ENCODE assay signal across 18 cellular contexts in the genomic region with DNA sequence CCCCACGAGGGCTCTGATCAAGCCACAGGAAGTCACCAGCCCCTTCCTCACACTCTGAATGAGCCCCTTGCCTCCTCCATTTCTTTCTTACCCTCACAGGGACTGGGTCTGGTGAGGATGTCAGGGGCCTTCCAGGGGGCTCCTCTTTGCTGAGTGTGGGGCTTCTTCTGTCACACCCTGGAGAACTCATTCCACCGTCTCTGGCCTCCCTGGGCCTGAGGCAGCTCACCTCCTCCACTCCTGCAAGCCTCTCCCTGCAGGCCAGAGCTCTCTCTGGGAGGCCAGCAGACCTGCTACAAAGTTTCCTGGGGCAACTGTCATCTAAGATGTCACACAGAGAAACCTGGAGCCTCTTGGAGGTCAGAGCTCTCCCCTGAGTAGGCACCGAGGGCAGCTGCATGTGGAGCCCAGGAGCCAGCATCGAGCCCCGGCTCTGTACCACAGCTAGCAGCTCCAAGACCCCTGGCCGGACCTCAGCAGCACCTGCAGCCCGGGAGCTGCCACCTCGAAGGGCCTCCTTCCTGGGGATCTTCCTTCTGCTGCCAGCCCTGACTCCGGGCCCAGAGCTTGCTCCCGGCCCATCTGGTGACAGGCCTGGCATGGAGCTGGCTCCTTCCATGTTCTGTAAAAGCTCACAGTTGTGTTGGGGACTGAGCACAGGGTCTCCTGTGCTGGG. TPM values are rescaled to one million over a fixed set of nuclear protein-coding genes. Genes with fewer than 3 reads are reported as not detected.
DNase-seq lines count a peak whose midpoint lies in the region; ATAC-seq, FAIRE-seq and TF ChIP-seq lines count a peak whose summit lies in the region.
"Had no signal": no experiment of that assay in that cellular context is flagged by ENCODE, and none has a peak within 500 bp of the region (broad histone marks: within the 10 kb centered on the region; RNA-seq: fewer than 3 reads in every experiment).

No MANE protein-coding gene starts in this region.

- DNase-seq in MM.1S: no peak
- peak in 2 of 10 donors; percentile 21 to 34 for DNase-seq in dorsolateral prefrontal cortex
- DNase-seq in smooth muscle cell (lab: John Stamatoyannopoulos, UW; ENCODE audit: unreplicated experiment): no peak
- DNase-seq in T-helper 2 cell: no peak
- no peak for DNase-seq in GM12892 (ENCODE audit: insufficient read length)
- DNase-seq in DMS79 treated with DMSO at 0.1 percent for 48 hours (lab: John Stamatoyannopoulos, UW): no peak
- DNase-seq: brain microvascular endothelial cell; CD8-positive, alpha-beta memory T cell; immature natural killer cell; NCI-H1105 treated with DMSO at 0.1 percent for 48 hours; NCI-H2081 treated with DMSO at 0.1 percent for 48 hours; NCI-H510A had no signal

- no peak for TF ChIP-seq POLR2A in GM12892 (IDR thresholded peaks at IDR 0.05; ENCODE audit: low read depth, low read length)

- H3K36me3 ChIP-seq in BLaER1 treated with 17β-estradiol and CSF1 and Interleukin-3, amounts not matched to agents 10 nM and 100 nM: no peaks in the 10 kb centered on the region
- H3K36me3 ChIP-seq in MM.1S (replicated peaks; ENCODE audit: insufficient read depth, low read length) (no peaks in the 10 kb centered on the region), smooth muscle cell (ENCODE audit: low read depth) (no peaks in the 10 kb centered on the region)
- H3K36me3 ChIP-seq: brain microvascular endothelial cell, HAP-1 had no signal

- no peaks in the 10 kb centered on the region for H3K9me2 ChIP-seq in MM.1S (replicated peaks; ENCODE audit: insufficient read depth, low read length)

- no peak for ATAC-seq in HG02571 (IDR thresholded peaks at IDR 0.05; ENCODE audit: unreplicated experiment)

- H3K9me3 ChIP-seq in BLaER1 treated with 17β-estradiol and CSF1 and Interleukin-3, amounts not matched to agents 10 nM and 100 nM (replicated peaks in 1 of 11): peaks cover 0 to 5% (median 3%) of the 10 kb centered on the region in 11 experiments; a peak in 5 of 22 replicates
- no peaks in the 10 kb centered on the region for H3K9me3 ChIP-seq in MM.1S (replicated peaks; ENCODE audit: insufficient read depth, low read length)
- no peaks in the 10 kb centered on the region for H3K9me3 ChIP-seq in smooth muscle cell (replicated peaks; ENCODE audit: low read depth)
- H3K9me3 ChIP-seq: HAP-1 had no signal

- H3K27me3 ChIP-seq in BLaER1 treated with 17β-estradiol and CSF1 and Interleukin-3, amounts not matched to agents 10 nM and 100 nM: peaks cover 0 to 36% (median 0%) of the 10 kb centered on the region in 11 experiments; a peak in 5 of 22 replicates
- H3K27me3 ChIP-seq in MM.1S (replicated peaks; ENCODE audit: insufficient read depth, low read length) (no peaks in the 10 kb centered on the region), dorsolateral prefrontal cortex (no peaks in the 10 kb centered on the region), smooth muscle cell (ENCODE audit: low read depth) (no peaks in the 10 kb centered on the region)
- H3K27me3 ChIP-seq: brain microvascular endothelial cell had no signal

- intact Hi-C loops in dorsolateral prefrontal cortex (cut with DNase I): no loop called here

- WGBS in smooth muscle cell (ENCODE audit: low lambda C conversion rate): 89% methylated on average over 10 of the region's 10 CpGs

- no peak overlapping the region for H3K4me3 ChIP-seq in BLaER1 treated with 17β-estradiol and CSF1 and Interleukin-3, amounts not matched to agents 10 nM and 100 nM
- H3K4me3 ChIP-seq in MM.1S (ENCODE audit: low read length): no peak overlapping the region
- H3K4me3 ChIP-seq in dorsolateral prefrontal cortex: no peak overlapping the region
- no peak overlapping the region for H3K4me3 ChIP-seq in smooth muscle cell

- H3K79me2 ChIP-seq in MM.1S (ENCODE audit: low read length) (no peaks in the 10 kb centered on the region), smooth muscle cell (ENCODE audit: low read depth) (no peaks in the 10 kb centered on the region)

- peaks cover 0 to 22% (median 0%) of the 10 kb centered on the region in 11 experiments; a peak in 3 of 22 replicates for H4K20me1 ChIP-seq in BLaER1 treated with 17β-estradiol and CSF1 and Interleukin-3, amounts not matched to agents 10 nM and 100 nM
- H4K20me1 ChIP-seq in MM.1S (ENCODE audit: insufficient read depth, low read length): no peaks in the 10 kb centered on the region
- no peaks in the 10 kb centered on the region for H4K20me1 ChIP-seq in smooth muscle cell (ENCODE audit: low read depth)

- peak overlapping the region in 6 of 11 experiments; percentile 6 to 52 (median 39); a peak in 9 of 22 replicates for H3K27ac ChIP-seq in BLaER1 treated with 17β-estradiol and CSF1 and Interleukin-3, amounts not matched to agents 10 nM and 100 nM
- no peak overlapping the region for H3K27ac ChIP-seq in MM.1S (ENCODE audit: low read length)
- H3K27ac ChIP-seq in dorsolateral prefrontal cortex: peak overlapping the region in 58 of 59 donors; percentile 15 to 99 (median 81)
- H3K27ac ChIP-seq in smooth muscle cell (ENCODE audit: low read depth): no peak overlapping the region
- H3K27ac ChIP-seq: brain microvascular endothelial cell, epithelial cell of prostate had no signal

- no peak for TF ChIP-seq CTCF in MM.1S (IDR thresholded peaks at IDR 0.05; ENCODE audit: low read length)
- no peak for TF ChIP-seq CTCF in dorsolateral prefrontal cortex (IDR thresholded peaks at IDR 0.05 in 54 of 56, conservative IDR thresholded peaks at IDR 0.05 in 2 of 56; ENCODE audit: low read depth in 1 of 56, partially characterized antibody in 56 of 56)
- TF ChIP-seq CTCF in smooth muscle cell (IDR thresholded peaks at IDR 0.05; ENCODE audit: borderline replicate concordance, insufficient read depth, poor library complexity, severe bottlenecking): no peak

- peak overlapping the region in 6 of 11 experiments; percentile 2 to 50 (median 36); a peak in 11 of 22 replicates for H3K9ac ChIP-seq in BLaER1 treated with 17β-estradiol and CSF1 and Interleukin-3, amounts not matched to agents 10 nM and 100 nM
- H3K9ac ChIP-seq in MM.1S (ENCODE audit: low read length) (no peak overlapping the region), smooth muscle cell (ENCODE audit: low read depth) (no peak overlapping the region)

- H3K4me1 ChIP-seq in BLaER1 treated with 17β-estradiol and CSF1 and Interleukin-3, amounts not matched to agents 10 nM and 100 nM: peaks cover 4 to 46% (median 40%) of the 10 kb centered on the region in 10 experiments
- 0 out of 2 replicates have a peak, but pooled peaks cover 3% of the 10 kb centered on the region for H3K4me1 ChIP-seq in MM.1S (ENCODE audit: low read length)
- no peaks in the 10 kb centered on the region for H3K4me1 ChIP-seq in smooth muscle cell (ENCODE audit: low read depth)

- peak overlapping the region in 9 of 11 experiments; percentile 26 to 64 (median 50); a peak in 18 of 22 replicates for H3K4me2 ChIP-seq in BLaER1 treated with 17β-estradiol and CSF1 and Interleukin-3, amounts not matched to agents 10 nM and 100 nM
- no peak overlapping the region for H3K4me2 ChIP-seq in MM.1S (ENCODE audit: low read depth, low read length)
- H3K4me2 ChIP-seq in smooth muscle cell: no peak overlapping the region

- H2AFZ ChIP-seq in MM.1S (ENCODE audit: low read length) (0 out of 2 replicates have a peak overlapping the region, but pooled peaks have one; percentile 7), smooth muscle cell (ENCODE audit: low read depth) (peak overlapping the region; percentile 94)

- FAIRE-seq in GM12892 (lab: Jason Lieb, UNC): no peak
- FAIRE-seq: GM12891, TTC549 had no signal

- H3F3A ChIP-seq in MM.1S (ENCODE audit: insufficient read depth, low read length) (no peaks in the 10 kb centered on the region), smooth muscle cell (ENCODE audit: low read depth) (peaks cover 4% of the 10 kb centered on the region)

RNA-seq across cellular contexts. Expression of gene SPOCD1, which starts 1.1 kb away (rescaled TPM):
- total RNA-seq in dorsolateral prefrontal cortex (1 to 10 TPM in 68 of 120 experiments, under 1 TPM in 48, not detected in 4; 0.14 to 9.4 (median 1.1) TPM), smooth muscle cell (39.5 and 43.8 TPM in 2 replicates)
- polyA plus RNA-seq in smooth muscle cell: 45.3 and 46.1 TPM in 2 replicates
- 0.47 TPM for polyA plus RNA-seq in GM12892 (2012; ENCODE audit: missing spikeins)
- polyA plus RNA-seq: CD8-positive, alpha-beta memory T cell had no signal

RNA-seq across cellular contexts. Expression of gene ADGRB2, which starts 50.6 kb away (rescaled TPM):
- total RNA-seq in dorsolateral prefrontal cortex: 100 to 1,000 TPM; 101 to 272 (median 186) TPM
- 8.8 and 10.6 TPM in 2 replicates for total RNA-seq in smooth muscle cell
- polyA plus RNA-seq in smooth muscle cell: 7.5 and 9.4 TPM in 2 replicates
- 0.08 TPM for polyA plus RNA-seq in GM12892 (2012; ENCODE audit: missing spikeins)

Comparison
In these comparisons a context has a peak if more than half of its experiments do, and no peak if none do; other contexts are left out.
1. H3K27ac ChIP-seq: peak in BLaER1 treated with 17β-estradiol and CSF1 and Interleukin-3, amounts not matched to agents 10 nM and 100 nM (6 of 11) and dorsolateral prefrontal cortex (58 of 59); none in MM.1S (single experiment) and smooth muscle cell (single experiment).
2. H3K4me2 ChIP-seq: peak in BLaER1 treated with 17β-estradiol and CSF1 and Interleukin-3, amounts not matched to agents 10 nM and 100 nM (9 of 11); none in MM.1S (single experiment) and smooth muscle cell (single experiment).
3. H3K9ac ChIP-seq: peak in BLaER1 treated with 17β-estradiol and CSF1 and Interleukin-3, amounts not matched to agents 10 nM and 100 nM (6 of 11); none in MM.1S (single experiment) and smooth muscle cell (single experiment).